Comparison of ENCODE assay signal across 6 cellular contexts in the genomic region with DNA sequence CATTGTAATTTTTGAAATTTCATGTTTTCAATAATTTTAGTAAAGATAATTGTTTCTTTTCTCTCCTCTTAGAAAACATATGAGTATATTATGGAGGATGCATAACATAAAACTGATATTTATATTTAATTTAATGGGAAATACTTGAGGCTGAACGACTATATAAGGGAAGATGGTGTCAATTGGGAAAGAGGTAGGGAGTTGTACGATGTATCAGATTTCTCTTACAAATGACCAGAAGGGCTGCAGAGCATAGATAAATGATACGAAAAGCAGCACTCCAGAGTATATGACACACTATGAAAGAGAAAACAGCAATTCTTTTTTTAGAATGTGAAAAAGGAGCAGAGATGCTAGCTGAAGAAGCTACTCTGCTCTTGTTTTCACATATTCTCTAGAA.
"Had no signal": no experiment of that assay in that cellular context is flagged by ENCODE, and none has a peak within 500 bp of the region (broad histone marks: within the 10 kb centered on the region; RNA-seq: fewer than 3 reads in every experiment).

No MANE protein-coding gene starts in this region.

- H3K27ac ChIP-seq: KMS-11 had no signal

- H2AFZ ChIP-seq: GM23338 had no signal

- H3K4me3 ChIP-seq: GM23338 had no signal

- ATAC-seq: GM23338 had no signal

- H3K9ac ChIP-seq: KMS-11 had no signal

- DNase-seq: H9, HCEC 1CT, IMR-90, KBM-7 had no signal

- H3K4me2 ChIP-seq: GM23338, KMS-11 had no signal
